Comparison of ENCODE assay signal across 10 cellular contexts in the genomic region with DNA sequence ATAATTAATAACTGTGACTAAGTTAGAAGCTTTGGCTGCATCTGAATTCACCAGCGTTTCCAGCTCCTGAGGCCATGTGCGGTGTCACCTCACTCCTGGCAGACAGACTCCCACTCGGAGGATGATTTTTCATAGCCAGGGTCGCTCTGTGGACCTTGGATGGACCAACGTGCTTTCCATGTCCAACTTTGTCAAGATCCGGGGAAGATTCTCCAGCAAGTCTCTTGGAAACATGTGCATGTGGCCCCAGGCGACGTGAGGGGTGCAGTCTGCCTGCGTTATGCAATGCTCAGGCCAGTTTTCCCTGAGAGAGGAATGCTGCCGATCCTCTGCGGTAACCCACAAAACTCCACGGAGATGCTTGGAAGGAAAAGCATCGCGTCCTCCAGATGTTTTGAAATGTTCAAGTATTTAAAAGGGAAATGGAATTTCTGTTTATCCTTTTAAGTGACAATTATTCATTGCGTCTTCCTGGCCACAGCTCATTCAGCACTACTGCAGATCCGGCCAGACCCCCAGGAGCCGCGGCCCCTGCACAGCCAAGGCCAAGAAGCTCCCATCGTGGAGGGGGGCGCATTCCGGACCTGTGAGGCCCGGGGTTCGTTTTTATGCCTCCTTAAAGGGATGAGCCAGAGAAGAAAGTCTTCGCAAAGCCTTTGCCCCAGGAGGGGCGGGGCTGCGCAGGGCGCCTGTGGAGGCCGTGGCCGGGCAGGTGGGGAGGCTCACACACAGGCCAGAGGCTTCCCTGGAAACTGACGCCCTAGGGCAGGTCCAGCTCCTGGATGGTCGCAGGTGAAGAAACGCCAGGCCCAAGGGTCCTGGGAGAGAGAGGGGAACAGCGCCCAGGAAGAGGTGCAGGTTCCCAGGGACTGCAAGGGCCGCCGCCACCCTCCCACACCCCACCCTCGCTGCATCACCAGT. TPM values are rescaled to one million over a fixed set of nuclear protein-coding genes. Genes with fewer than 3 reads are reported as not detected.
DNase-seq lines count a peak whose midpoint lies in the region; ATAC-seq and TF ChIP-seq lines count a peak whose summit lies in the region.
"Had no signal": no experiment of that assay in that cellular context is flagged by ENCODE, and none has a peak within 500 bp of the region (broad histone marks: within the 10 kb centered on the region; RNA-seq: fewer than 3 reads in every experiment).

No MANE protein-coding gene starts in this region.

- H3K36me3 ChIP-seq in fibroblast of lung (ENCODE audit: control insufficient read depth, insufficient read depth, low read length): no peaks in the 10 kb centered on the region

- peaks cover 32% of the 10 kb centered on the region for H3K4me1 ChIP-seq in fibroblast of lung (ENCODE audit: control insufficient read depth, extremely low read depth, insufficient read depth, low read length)

- H3K4me3 Mint-ChIP-seq in nephron: peak overlapping the region in 1 of 3 experiments; percentile 42
- H3K4me3 Mint-ChIP-seq: activated naive CD8-positive, alpha-beta T cell had no signal

- DNase-seq in activated effector memory CD4-positive, alpha-beta T cell treated with anti-CD3 and anti-CD28 coated beads, Interleukin-2, amount 50 U/mL, for 16 hours: peak; percentile 44
- no peak for DNase-seq in activated effector memory CD4-positive, alpha-beta T cell treated with Interleukin-2 at 50 U/mL for 16 hours
- DNase-seq in fibroblast of lung (ENCODE audit: low read depth in 2 of 2) (peak; percentile 90 to 97), cerebellum (ENCODE audit: low spot score) (no peak), NCI-H82 treated with DMSO at 0.1 percent for 48 hours (lab: John Stamatoyannopoulos, UW; ENCODE audit: unreplicated experiment) (no peak)
- DNase-seq in stimulated activated CD4-positive, alpha-beta T cell treated with anti-CD3 and anti-CD28 coated beads, Interleukin-4, amount 100 ng/mL, for 4 hours: no peak
- DNase-seq: NCI-H510A had no signal

- peak overlapping the region in 1 of 4 experiments; percentile 10 for H3K4me3 ChIP-seq in fibroblast of lung (replicated peaks in 1 of 4; ENCODE audit: control extremely low read depth in 1 of 4, insufficient read depth in 1 of 4, low read depth in 3 of 4, low read length in 4 of 4)

- H3K9me3 Mint-ChIP-seq in nephron: no peaks in the 10 kb centered on the region

- peaks cover 21% of the 10 kb centered on the region for H3K27me3 Mint-ChIP-seq in nephron (ENCODE audit: low read depth)
- H3K27me3 Mint-ChIP-seq: activated naive CD8-positive, alpha-beta T cell had no signal

- no peaks in the 10 kb centered on the region for H3K9me3 ChIP-seq in fibroblast of lung (ENCODE audit: control insufficient read depth, insufficient read depth, low read depth, low read length)

- H4K20me1 ChIP-seq in fibroblast of lung (ENCODE audit: control insufficient read depth, extremely low read depth, insufficient read depth, low read length): no peaks in the 10 kb centered on the region

- peak overlapping the region; percentile 49 to 65 (median 64) for H3K27ac Mint-ChIP-seq in nephron
- H3K27ac Mint-ChIP-seq: activated naive CD8-positive, alpha-beta T cell had no signal

- TF ChIP-seq CTCF in fibroblast of lung (conservative IDR thresholded peaks at IDR 0.05 in 1 of 2, IDR thresholded peaks at IDR 0.05 in 1 of 2; ENCODE audit: low read depth in 1 of 2, low read length in 2 of 2) (no peak), nephron (IDR thresholded peaks at IDR 0.05; ENCODE audit: unreplicated experiment in 3 of 3) (no peak)

- H3K36me3 Mint-ChIP-seq in nephron (ENCODE audit: low read depth): no peaks in the 10 kb centered on the region
- H3K36me3 Mint-ChIP-seq: activated naive CD8-positive, alpha-beta T cell had no signal

- H3K79me2 ChIP-seq in fibroblast of lung (ENCODE audit: control insufficient read depth, insufficient read depth, low read length): no peaks in the 10 kb centered on the region

- H2AFZ ChIP-seq in fibroblast of lung (ENCODE audit: low read length): no peak overlapping the region

- H3K27ac ChIP-seq in fibroblast of lung (ENCODE audit: insufficient read depth, low read length): peak overlapping the region; percentile 89

- ATAC-seq in HG02884 (IDR thresholded peaks at IDR 0.05; ENCODE audit: unreplicated experiment): no peak

- peak overlapping the region; percentile 75 for H3K4me2 ChIP-seq in fibroblast of lung (ENCODE audit: extremely low read depth, insufficient read depth, low read length)

- H3K9ac ChIP-seq in fibroblast of lung (ENCODE audit: insufficient read depth, low read length): peak overlapping the region; percentile 58

- H3K4me1 Mint-ChIP-seq in nephron: peaks cover 24% of the 10 kb centered on the region

- no peaks in the 10 kb centered on the region for H3K27me3 ChIP-seq in fibroblast of lung (ENCODE audit: control insufficient read depth, insufficient read depth, low read length)

RNA-seq across cellular contexts. Expression of gene C13orf46, which starts 46.0 kb away (rescaled TPM):
- total RNA-seq in fibroblast of lung (0.26 and 0.50 TPM in 2 replicates), cerebellum (0.54 TPM)
- polyA plus RNA-seq in fibroblast of lung: 0.54 and 0.56 TPM in 2 replicates
- polyA plus RNA-seq in fibroblast of lung (2012): 0.18 and 0.82 TPM in 2 replicates
- 6.3 and 6.4 TPM in 2 replicates for polyA minus RNA-seq in fibroblast of lung (ENCODE audit: low replicate concordance)

Comparison
In these comparisons a context has a peak if more than half of its experiments do, and no peak if none do; other contexts are left out.
1. DNase-seq: peak in activated effector memory CD4-positive, alpha-beta T cell treated with anti-CD3 and anti-CD28 coated beads, Interleukin-2, amount 50 U/mL, for 16 hours (single experiment) and fibroblast of lung (2 of 2); none in activated effector memory CD4-positive, alpha-beta T cell treated with Interleukin-2 at 50 U/mL for 16 hours (single experiment), cerebellum (single experiment), stimulated activated CD4-positive, alpha-beta T cell treated with anti-CD3 and anti-CD28 coated beads, Interleukin-4, amount 100 ng/mL, for 4 hours (0 of 2) and NCI-H82 treated with DMSO at 0.1 percent for 48 hours (single experiment).